In the genomic region with DNA sequence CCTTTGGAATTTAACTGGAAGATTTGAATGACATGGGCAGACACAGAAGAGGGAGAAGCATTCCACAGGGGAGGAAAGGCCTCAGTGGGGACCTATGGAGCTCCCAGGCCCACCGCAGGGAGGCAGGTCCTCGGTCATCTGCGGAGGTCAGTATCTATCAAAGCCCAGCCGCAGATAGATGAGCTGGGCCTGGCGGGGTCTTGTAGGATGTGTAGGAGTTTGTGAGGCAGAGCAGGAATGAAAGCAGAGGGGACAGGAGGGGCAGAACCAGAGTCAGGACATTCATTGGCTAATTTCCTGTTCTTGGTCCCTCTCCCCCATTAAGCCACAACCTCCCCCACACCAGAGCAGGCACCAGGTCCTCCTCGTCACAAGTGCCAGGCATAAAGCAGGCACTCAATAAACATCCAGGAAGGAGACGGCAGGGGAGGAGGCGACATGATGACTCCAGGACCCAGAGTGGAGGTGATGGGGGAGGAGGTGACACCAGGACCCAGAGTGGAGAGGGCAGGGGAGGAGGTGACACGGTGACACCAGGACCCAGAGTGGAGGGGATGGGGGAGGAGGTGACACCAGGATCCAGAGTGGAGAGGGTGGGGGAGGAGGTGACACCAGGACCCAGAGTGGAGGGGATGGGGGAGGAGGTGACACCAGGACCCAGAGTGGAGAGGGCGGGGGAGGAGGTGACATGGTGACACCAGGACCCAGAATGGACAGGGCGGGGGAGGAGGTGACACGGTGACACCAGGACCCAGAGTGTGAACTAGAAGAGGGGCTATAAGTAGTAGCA, we compare ENCODE assay signal across 8 cellular contexts.
A peak's percentile ranks its signal among the peaks of the same experiment; 100 is the strongest.
DNase-seq lines count a peak whose midpoint lies in the region; ATAC-seq and TF ChIP-seq lines count a peak whose summit lies in the region.

No MANE protein-coding gene starts in this region.

- H3K27me3 Mint-ChIP-seq in GM23338 (ENCODE audit: insufficient read depth, low read depth, poor library complexity) (peaks cover 2% of the 10 kb centered on the region), immature natural killer cell (ENCODE audit: low read depth in 3 of 3) (peaks cover 15 to 19% (median 17%) of the 10 kb centered on the region in 3 donors)
- H3K27me3 Mint-ChIP-seq in activated CD4-positive, alpha-beta T cell treated with anti-CD3 and anti-CD28 coated beads, Interleukin-2, amount 10 ng/mL, durations not matched to agents 7 days and 5 days = no peaks in the 10 kb centered on the region

- no peak for TF ChIP-seq CTCF in GM23338 (conservative IDR thresholded peaks at IDR 0.05; ENCODE audit: low read depth in 2 of 2)
- TF ChIP-seq CTCF in prostate gland (IDR thresholded peaks at IDR 0.05) = no peak

- H3K27me3 ChIP-seq in GM23338 (ENCODE audit: insufficient read depth) (no peaks in the 10 kb centered on the region), prostate gland (replicated peaks; ENCODE audit: insufficient read depth) (no peaks in the 10 kb centered on the region)

- no peak for TF ChIP-seq POLR2A in prostate gland (IDR thresholded peaks at IDR 0.05)

- no peak overlapping the region for H2AFZ ChIP-seq in GM23338

- H3K4me1 ChIP-seq in GM23338 (ENCODE audit: insufficient read depth) = no peaks in the 10 kb centered on the region
- H3K4me1 ChIP-seq in prostate gland (replicated peaks) = no peaks in the 10 kb centered on the region

- DNase-seq in GM23338 (ENCODE audit: low spot score) = no peak
- DNase-seq in activated CD4-positive, alpha-beta T cell treated with anti-CD3 and anti-CD28 coated beads, Interleukin-2, amount 10 ng/mL, durations not matched to agents 7 days and 5 days = no peak
- DNase-seq in immature natural killer cell = peak; percentile 74 to 80 (median 78)
- DNase-seq in stimulated activated CD8-positive, alpha-beta memory T cell treated with anti-CD3 and anti-CD28 coated beads, Interleukin-4, amount 100 ng/mL, for 48 hours = peak; percentile 77
- DNase-seq in HCEC 1CT = no peak
- DNase-seq in prostate gland (ENCODE audit: low spot score) = no peak
- DNase-seq in LoVo (ENCODE audit: low spot score) = no peak
- no peak for DNase-seq in NCI-H524 treated with DMSO at 0.1 percent for 48 hours (lab: John Stamatoyannopoulos, UW)

- H3K36me3 ChIP-seq in GM23338 (ENCODE audit: insufficient read depth) (no peaks in the 10 kb centered on the region; the same call in 1 of the 2 replicates), prostate gland (no peaks in the 10 kb centered on the region)

- no peak for ATAC-seq in GM23338

- WGBS in prostate gland = 91% methylated on average over 12 of the region's 12 CpGs

- H3K27ac ChIP-seq in GM23338 (ENCODE audit: low read depth) (0 out of 2 replicates have a peak overlapping the region, but pooled peaks have one; percentile 19), prostate gland (no peak overlapping the region)

- H3K27ac Mint-ChIP-seq in GM23338 (peak overlapping the region; percentile 69), immature natural killer cell (peak overlapping the region; percentile 99 to 100 (median 100))
- peak overlapping the region; percentile 97 for H3K27ac Mint-ChIP-seq in activated CD4-positive, alpha-beta T cell treated with anti-CD3 and anti-CD28 coated beads, Interleukin-2, amount 10 ng/mL, durations not matched to agents 7 days and 5 days

- H3K4me3 Mint-ChIP-seq in GM23338 (no peak overlapping the region), immature natural killer cell (peak overlapping the region; percentile 90 to 99 (median 95))
- H3K4me3 Mint-ChIP-seq in activated CD4-positive, alpha-beta T cell treated with anti-CD3 and anti-CD28 coated beads, Interleukin-2, amount 10 ng/mL, durations not matched to agents 7 days and 5 days = peak overlapping the region; percentile 81

- POLR2A ChIA-PET in activated CD4-positive, alpha-beta T cell treated with anti-CD3 and anti-CD28 coated beads, Interleukin-2, amount 10 ng/mL, durations not matched to agents 7 days and 5 days (lab: Charles Lee) = no interaction called here

- peaks cover 9% of the 10 kb centered on the region for H4K20me1 ChIP-seq in GM23338 (replicated peaks; ENCODE audit: insufficient read depth)

- no peaks in the 10 kb centered on the region for H3K79me2 ChIP-seq in GM23338 (replicated peaks; ENCODE audit: insufficient read depth)

- no peaks in the 10 kb centered on the region for H3K9me2 ChIP-seq in GM23338 (ENCODE audit: insufficient read depth)

- no peaks in the 10 kb centered on the region; the same call in 2 of the 3 replicates for H3K9me3 Mint-ChIP-seq in GM23338
- no peaks in the 10 kb centered on the region for H3K9me3 Mint-ChIP-seq in activated CD4-positive, alpha-beta T cell treated with anti-CD3 and anti-CD28 coated beads, Interleukin-2, amount 10 ng/mL, durations not matched to agents 7 days and 5 days
- H3K9me3 Mint-ChIP-seq in immature natural killer cell = peaks cover 0 to 3% (median under 1%) of the 10 kb centered on the region in 6 donors

- CTCF ChIA-PET in activated CD4-positive, alpha-beta T cell treated with anti-CD3 and anti-CD28 coated beads, Interleukin-2, amount 10 ng/mL, durations not matched to agents 7 days and 5 days (lab: Charles Lee) = interaction anchor here (0.8 to 1.1 kb wide), 2 partner anchors 11 to 14 kb away, joined by 3 read pairs; no protein-coding TSS in a partner anchor

- intact Hi-C loops in prostate gland (cut with DNase I) = no loop called here

- H3K4me1 Mint-ChIP-seq in GM23338 (peaks cover 10% of the 10 kb centered on the region), immature natural killer cell (peaks cover 51 to 64% of the 10 kb centered on the region in 2 donors)
- H3K4me1 Mint-ChIP-seq in activated CD4-positive, alpha-beta T cell treated with anti-CD3 and anti-CD28 coated beads, Interleukin-2, amount 10 ng/mL, durations not matched to agents 7 days and 5 days = peaks cover 70% of the 10 kb centered on the region

- H3K4me3 ChIP-seq in GM23338 (no peak overlapping the region), prostate gland (no peak overlapping the region)

- H3K9me3 ChIP-seq in prostate gland = no peaks in the 10 kb centered on the region

- no peak overlapping the region for H3K4me2 ChIP-seq in GM23338

- H3K36me3 Mint-ChIP-seq in GM23338 (ENCODE audit: low read depth) = peaks cover 9% of the 10 kb centered on the region; the same call in 2 of the 3 replicates
- peaks cover 25% of the 10 kb centered on the region for H3K36me3 Mint-ChIP-seq in activated CD4-positive, alpha-beta T cell treated with anti-CD3 and anti-CD28 coated beads, Interleukin-2, amount 10 ng/mL, durations not matched to agents 7 days and 5 days (ENCODE audit: low read depth)
- peaks cover 0 to 5% (median 3%) of the 10 kb centered on the region in 3 donors for H3K36me3 Mint-ChIP-seq in immature natural killer cell

- no peaks in the 10 kb centered on the region for H3F3A ChIP-seq in GM23338 (replicated peaks; ENCODE audit: low read depth)

TF ChIP-seq in GM23338, 12 proteins besides CTCF, POLR2A, EP300 and RAD21 (continues in another document):
- TF ChIP-seq NANOG (IDR thresholded peaks at IDR 0.05; ENCODE audit: borderline replicate concordance) = no peak
- TF ChIP-seq, protein P1, sequence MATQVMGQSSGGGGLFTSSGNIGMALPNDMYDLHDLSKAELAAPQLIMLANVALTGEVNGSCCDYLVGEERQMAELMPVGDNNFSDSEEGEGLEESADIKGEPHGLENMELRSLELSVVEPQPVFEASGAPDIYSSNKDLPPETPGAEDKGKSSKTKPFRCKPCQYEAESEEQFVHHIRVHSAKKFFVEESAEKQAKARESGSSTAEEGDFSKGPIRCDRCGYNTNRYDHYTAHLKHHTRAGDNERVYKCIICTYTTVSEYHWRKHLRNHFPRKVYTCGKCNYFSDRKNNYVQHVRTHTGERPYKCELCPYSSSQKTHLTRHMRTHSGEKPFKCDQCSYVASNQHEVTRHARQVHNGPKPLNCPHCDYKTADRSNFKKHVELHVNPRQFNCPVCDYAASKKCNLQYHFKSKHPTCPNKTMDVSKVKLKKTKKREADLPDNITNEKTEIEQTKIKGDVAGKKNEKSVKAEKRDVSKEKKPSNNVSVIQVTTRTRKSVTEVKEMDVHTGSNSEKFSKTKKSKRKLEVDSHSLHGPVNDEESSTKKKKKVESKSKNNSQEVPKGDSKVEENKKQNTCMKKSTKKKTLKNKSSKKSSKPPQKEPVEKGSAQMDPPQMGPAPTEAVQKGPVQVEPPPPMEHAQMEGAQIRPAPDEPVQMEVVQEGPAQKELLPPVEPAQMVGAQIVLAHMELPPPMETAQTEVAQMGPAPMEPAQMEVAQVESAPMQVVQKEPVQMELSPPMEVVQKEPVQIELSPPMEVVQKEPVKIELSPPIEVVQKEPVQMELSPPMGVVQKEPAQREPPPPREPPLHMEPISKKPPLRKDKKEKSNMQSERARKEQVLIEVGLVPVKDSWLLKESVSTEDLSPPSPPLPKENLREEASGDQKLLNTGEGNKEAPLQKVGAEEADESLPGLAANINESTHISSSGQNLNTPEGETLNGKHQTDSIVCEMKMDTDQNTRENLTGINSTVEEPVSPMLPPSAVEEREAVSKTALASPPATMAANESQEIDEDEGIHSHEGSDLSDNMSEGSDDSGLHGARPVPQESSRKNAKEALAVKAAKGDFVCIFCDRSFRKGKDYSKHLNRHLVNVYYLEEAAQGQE (IDR thresholded peaks at IDR 0.05; ENCODE audit: unreplicated experiment) = no peak
- no peak for TF ChIP-seq ZNF114 (CRISPR knock-in tag; IDR thresholded peaks at IDR 0.05)
- no peak for TF ChIP-seq JUNB (IDR thresholded peaks at IDR 0.05; ENCODE audit: unreplicated experiment)
- TF ChIP-seq EZH2phosphoT487 (IDR thresholded peaks at IDR 0.05; ENCODE audit: unreplicated experiment) = no peak
- no peak for TF ChIP-seq ZNF331 (CRISPR knock-in tag; IDR thresholded peaks at IDR 0.05; ENCODE audit: low read depth)
- no peak for TF ChIP-seq CREB1 (CRISPR knock-in tag; IDR thresholded peaks at IDR 0.05; ENCODE audit: low read depth)

Comparison
In these comparisons a context has a peak if more than half of its experiments do, and no peak if none do; other contexts are left out.
1. DNase-seq: peak in immature natural killer cell (3 of 3) and stimulated activated CD8-positive, alpha-beta memory T cell treated with anti-CD3 and anti-CD28 coated beads, Interleukin-4, amount 100 ng/mL, for 48 hours (single experiment); none in GM23338 (single experiment), activated CD4-positive, alpha-beta T cell treated with anti-CD3 and anti-CD28 coated beads, Interleukin-2, amount 10 ng/mL, durations not matched to agents 7 days and 5 days (single experiment), HCEC 1CT (single experiment), prostate gland (single experiment), LoVo (single experiment) and NCI-H524 treated with DMSO at 0.1 percent for 48 hours (single experiment).
2. Peak in every context shown above with its lines, with median percentiles within 50 percentile points of each other: H3K27ac Mint-ChIP-seq.